19 cellular contexts compared by ENCODE assay signal in genomic region chr15:58148633-58149032, GRCh38. TPM values are rescaled to one million over a fixed set of nuclear protein-coding genes. Genes with fewer than 3 reads are reported as not detected.
"Had no signal": no experiment of that assay in that cellular context is flagged by ENCODE, and none has a peak within 500 bp of the region (broad histone marks: within the 10 kb centered on the region; RNA-seq: fewer than 3 reads in every experiment).

No MANE protein-coding gene starts in this region.

- H2AFZ ChIP-seq: neural progenitor cell had no signal

- H3K4me1 ChIP-seq: esophagus squamous epithelium, gastroesophageal sphincter had no signal

- H3K27ac Mint-ChIP-seq: effector memory CD8-positive, alpha-beta T cell; natural killer cell treated with Interleukin-12 subunit alpha and Interleukin-12 subunit beta and Interleukin-15 and Interleukin-18, amount 100 ng/mL, for 72 hours; neural progenitor cell; type B pancreatic cell had no signal

- H3K27me3 Mint-ChIP-seq: type B pancreatic cell had no signal

- H3K4me2 ChIP-seq: neural progenitor cell had no signal

- H3K9ac ChIP-seq: neural progenitor cell had no signal

- H3K27me3 ChIP-seq: esophagus squamous epithelium, gastroesophageal sphincter, neural progenitor cell, sigmoid colon had no signal

- H3K4me3 Mint-ChIP-seq: central memory CD8-positive, alpha-beta T cell; effector memory CD8-positive, alpha-beta T cell; natural killer cell treated with Interleukin-12 subunit alpha and Interleukin-12 subunit beta and Interleukin-15 and Interleukin-18, amount 100 ng/mL, for 72 hours; neural progenitor cell; type B pancreatic cell had no signal

- H3K36me3 ChIP-seq: esophagus squamous epithelium, gastroesophageal sphincter, neural progenitor cell, sigmoid colon had no signal

- DNase-seq: effector memory CD8-positive, alpha-beta T cell; esophagus squamous epithelium; kidney; left cardiac atrium; left ventricle myocardium superior; mammary epithelial cell; posterior cingulate gyrus; sigmoid colon; stimulated activated CD4-positive, alpha-beta T cell treated with anti-CD3 and anti-CD28 coated beads, Interleukin-12 subunit alpha, Interleukin-12 subunit beta, amount 100 ng/mL, for 4 hours; stimulated activated naive CD4-positive, alpha-beta T cell treated with Interleukin-2 at 50 U/mL for 16 hours had no signal

- H3K9me3 Mint-ChIP-seq: central memory CD8-positive, alpha-beta T cell; effector memory CD8-positive, alpha-beta T cell; natural killer cell treated with Interleukin-12 subunit alpha and Interleukin-12 subunit beta and Interleukin-15 and Interleukin-18, amount 100 ng/mL, for 72 hours; neural progenitor cell; type B pancreatic cell had no signal

- H3K27ac ChIP-seq: esophagus squamous epithelium, gastroesophageal sphincter, neural progenitor cell, sigmoid colon had no signal

- H3K4me1 Mint-ChIP-seq: central memory CD8-positive, alpha-beta T cell had no signal

- H3K9me3 ChIP-seq: esophagus squamous epithelium, gastroesophageal sphincter, sigmoid colon had no signal

- FAIRE-seq: kidney, urothelium cell line had no signal

- H3K36me3 Mint-ChIP-seq: natural killer cell treated with Interleukin-12 subunit alpha and Interleukin-12 subunit beta and Interleukin-15 and Interleukin-18, amount 100 ng/mL, for 72 hours; neural progenitor cell; type B pancreatic cell had no signal

- H3K4me3 ChIP-seq: esophagus squamous epithelium, gastroesophageal sphincter, neural progenitor cell, sigmoid colon, skin epidermis had no signal

RNA-seq across cellular contexts. Expression of gene AQP9, which starts 10.5 kb away (rescaled TPM):
- total RNA-seq: epithelial cell of proximal tubule, mammary epithelial cell, pulmonary artery endothelial cell had no signal
